21 cellular contexts compared by ENCODE assay signal in the genomic region with DNA sequence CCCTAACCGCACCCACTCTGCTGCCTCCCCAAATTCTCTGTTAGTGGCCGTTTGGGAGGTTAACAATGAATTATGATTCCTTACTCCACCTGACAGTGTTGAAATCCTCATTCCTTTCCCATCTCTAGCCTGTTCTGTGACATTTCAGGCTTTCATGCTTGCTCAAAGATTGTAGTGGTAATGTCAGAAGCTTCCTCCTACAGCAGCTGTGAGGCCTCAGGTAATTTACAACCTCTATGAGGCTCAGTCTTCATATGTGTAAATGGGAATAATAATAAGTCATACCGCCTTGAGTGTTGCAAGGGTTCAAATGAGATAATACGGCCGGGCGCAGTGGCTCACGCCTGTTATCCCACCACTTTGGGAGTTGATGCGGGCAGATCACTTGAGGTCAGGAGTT. TPM values are rescaled to one million over a fixed set of nuclear protein-coding genes. Genes with fewer than 3 reads are reported as not detected.
DNase-seq lines count a peak whose midpoint lies in the region; ATAC-seq, FAIRE-seq and TF ChIP-seq lines count a peak whose summit lies in the region.
"Had no signal": no experiment of that assay in that cellular context is flagged by ENCODE, and none has a peak within 500 bp of the region (broad histone marks: within the 10 kb centered on the region; RNA-seq: fewer than 3 reads in every experiment).

No MANE protein-coding gene starts in this region.

- H4K91ac ChIP-seq in IMR-90 (ENCODE audit: insufficient read depth, low read depth, low read length), result no peak overlapping the region

- peaks cover 40% of the 10 kb centered on the region for H3K79me2 ChIP-seq in astrocyte (ENCODE audit: insufficient read depth, low read length)

- 98% methylated on average over 5 of the region's 8 CpGs; no CpG with 5 or more reads in 1 of the 2 experiments for WGBS in IMR-90 (ENCODE audit: extremely low coverage in 2 of 2, insufficient read length in 1 of 2), 2 experiments
- WGBS in right lobe of liver (ENCODE audit: insufficient coverage, low coverage, low lambda C conversion rate, missing lambda C conversion rate), result 77% methylated on average over 7 of the region's 8 CpGs

- H3K27me3 ChIP-seq in CD4-positive, CD25-positive, alpha-beta regulatory T cell (ENCODE audit: control insufficient read depth, insufficient read depth, low read length), result no peaks in the 10 kb centered on the region
- H3K27me3 ChIP-seq in IMR-90 (ENCODE audit: control insufficient read depth, insufficient read depth, low read length) (no peaks in the 10 kb centered on the region), astrocyte (ENCODE audit: insufficient read depth, low read length) (no peaks in the 10 kb centered on the region), right lobe of liver (no peaks in the 10 kb centered on the region)
- H3K27me3 ChIP-seq: brain microvascular endothelial cell, spleen, stomach had no signal

- POLR2A ChIA-PET in IMR-90 (lab: Charles Lee; ENCODE audit: unreplicated experiment), result no interaction called here

- H3K27me3 Mint-ChIP-seq in CD4-positive, CD25-positive, alpha-beta regulatory T cell, result peaks cover 8% of the 10 kb centered on the region
- no peaks in the 10 kb centered on the region for H3K27me3 Mint-ChIP-seq in astrocyte (ENCODE audit: low read depth, unreplicated experiment)
- H3K27me3 Mint-ChIP-seq in nephron (ENCODE audit: low read depth), result peaks cover 6% of the 10 kb centered on the region

- H2AFZ ChIP-seq in IMR-90 (replicated peaks; ENCODE audit: low read length, poor library complexity) (no peak overlapping the region), astrocyte (ENCODE audit: low read depth, low read length) (no peak overlapping the region)

- H3K4me3 Mint-ChIP-seq in CD4-positive, CD25-positive, alpha-beta regulatory T cell, result peak overlapping the region in 2 of 4 donors; percentile 44 to 100
- peak overlapping the region; percentile 97 for H3K4me3 Mint-ChIP-seq in astrocyte (ENCODE audit: unreplicated experiment)
- H3K4me3 Mint-ChIP-seq in nephron, result peak overlapping the region; percentile 14 to 64 (median 39)
- H3K4me3 Mint-ChIP-seq: HFFc6 had no signal

- no peak for FAIRE-seq in astrocyte (lab: Jason Lieb, UNC)
- FAIRE-seq: frontal cortex, islet of Langerhans had no signal

- TF ChIP-seq CTCF in IMR-90 (conservative IDR thresholded peaks at IDR 0.05; ENCODE audit: low read depth, low read length) (no peak), astrocyte (IDR thresholded peaks at IDR 0.05; ENCODE audit: insufficient read depth, low read depth, low read length) (no peak), nephron (IDR thresholded peaks at IDR 0.05; ENCODE audit: unreplicated experiment in 3 of 3) (no peak), right lobe of liver (IDR thresholded peaks at IDR 0.05) (no peak)

- H3K4me1 Mint-ChIP-seq in CD4-positive, CD25-positive, alpha-beta regulatory T cell, result peaks cover 18 to 67% (median 37%) of the 10 kb centered on the region in 4 donors
- H3K4me1 Mint-ChIP-seq in astrocyte (ENCODE audit: low read depth, unreplicated experiment) (peaks cover 13% of the 10 kb centered on the region), nephron (peaks cover 39% of the 10 kb centered on the region)

- H3K9me3 Mint-ChIP-seq in CD4-positive, CD25-positive, alpha-beta regulatory T cell, result no peaks in the 10 kb centered on the region
- H3K9me3 Mint-ChIP-seq in astrocyte (ENCODE audit: unreplicated experiment) (no peaks in the 10 kb centered on the region), nephron (no peaks in the 10 kb centered on the region)
- H3K9me3 Mint-ChIP-seq: HFFc6 had no signal

- no peak overlapping the region for H3K27ac ChIP-seq in CD4-positive, CD25-positive, alpha-beta regulatory T cell (ENCODE audit: insufficient read depth, low read length, poor library complexity, severe bottlenecking)
- H3K27ac ChIP-seq in IMR-90 (ENCODE audit: insufficient read depth, low read length) (no peak overlapping the region), astrocyte (ENCODE audit: low read depth, low read length) (no peak overlapping the region), right lobe of liver (no peak overlapping the region)
- H3K27ac ChIP-seq: brain microvascular endothelial cell had no signal

- H2BK120ac ChIP-seq in IMR-90 (ENCODE audit: low read depth, low read length), result no peak overlapping the region

- peak overlapping the region; percentile 20; the same call in 1 of the 2 replicates for H2AK5ac ChIP-seq in IMR-90 (ENCODE audit: low read depth, low read length)

- no peak overlapping the region for H3K23ac ChIP-seq in IMR-90 (ENCODE audit: low read depth, low read length)

- H3K14ac ChIP-seq in IMR-90 (replicated peaks; ENCODE audit: low read depth, low read length), result no peak overlapping the region

- no peak overlapping the region for H3K9ac ChIP-seq in IMR-90 (ENCODE audit: low read depth, low read length)
- H3K9ac ChIP-seq in astrocyte (ENCODE audit: low read length), result no peak overlapping the region

- TF ChIP-seq RAD21 in IMR-90 (IDR thresholded peaks at IDR 0.05; ENCODE audit: low read length), result no peak

- H2BK5ac ChIP-seq in IMR-90 (ENCODE audit: low read depth, low read length, poor library complexity, severe bottlenecking), result no peak overlapping the region

- no peak for ATAC-seq in CD4-positive, CD25-positive, alpha-beta regulatory T cell (ENCODE audit: low read depth in 2 of 2)
- ATAC-seq in IMR-90 (ENCODE audit: low read depth), result no peak
- no peak for ATAC-seq in left ventricle myocardium superior
- ATAC-seq in right lobe of liver, result no peak
- ATAC-seq in GM21381 (IDR thresholded peaks at IDR 0.05; ENCODE audit: unreplicated experiment), result no peak

- H4K20me1 ChIP-seq in IMR-90 (ENCODE audit: insufficient read depth, low read length), result peaks cover 29% of the 10 kb centered on the region
- peaks cover 25% of the 10 kb centered on the region for H4K20me1 ChIP-seq in astrocyte (ENCODE audit: insufficient read depth, low read length)

- peaks cover 0 to 35% of the 10 kb centered on the region in 2 experiments; a peak in 2 of 4 replicates for H3K79me1 ChIP-seq in IMR-90 (ENCODE audit: low read depth in 1 of 2, low read length in 2 of 2)

- TF ChIP-seq POLR2A in IMR-90 (IDR thresholded peaks at IDR 0.05; ENCODE audit: low read depth, low read length), result no peak
- TF ChIP-seq POLR2A in right lobe of liver (IDR thresholded peaks at IDR 0.05), result no peak

- intact Hi-C loops in IMR-90 (cut with micrococcal nuclease) (no loop called here), left ventricle myocardium superior (cut with micrococcal nuclease) (no loop called here), right lobe of liver (cut with DNase I) (no loop called here)

- dilution Hi-C loops in IMR-90 (cut with HindIII; ENCODE audit: low sequenced_read_pairs, unreplicated experiment), result no loop called here

- DNase-seq in CD4-positive, CD25-positive, alpha-beta regulatory T cell, result no peak
- DNase-seq in IMR-90 (no peak), astrocyte (ENCODE audit: low read depth) (no peak), left ventricle myocardium superior (no peak), COLO829 (ENCODE audit: low spot score) (no peak), right lobe of liver (no peak)
- DNase-seq: ACHN; brain microvascular endothelial cell; effector CD8-positive, alpha-beta T cell; HFFc6; hippocampal formation; NCI-H187 treated with DMSO at 0.1 percent for 48 hours; occipital lobe; retina; SIG-M5; spleen; stomach had no signal

- H3K4me2 ChIP-seq in IMR-90 (ENCODE audit: low read depth, low read length) (no peak overlapping the region), astrocyte (ENCODE audit: low read length) (no peak overlapping the region)

- no peak overlapping the region for H4K5ac ChIP-seq in IMR-90 (ENCODE audit: low read depth, low read length)

- peak overlapping the region in 2 of 3 donors; percentile 8 to 73 for H3K27ac Mint-ChIP-seq in CD4-positive, CD25-positive, alpha-beta regulatory T cell
- H3K27ac Mint-ChIP-seq in astrocyte (ENCODE audit: unreplicated experiment) (peak overlapping the region; percentile 38), nephron (no peak overlapping the region)
- H3K27ac Mint-ChIP-seq: HFFc6 had no signal

- peaks cover 16% of the 10 kb centered on the region for H3K9me1 ChIP-seq in IMR-90 (ENCODE audit: insufficient read depth, low read length)

- no peak overlapping the region for H2AK9ac ChIP-seq in IMR-90 (replicated peaks; ENCODE audit: low read depth, low read length, poor library complexity)

- H3K36me3 ChIP-seq in CD4-positive, CD25-positive, alpha-beta regulatory T cell (ENCODE audit: control insufficient read depth, insufficient read depth, low read length), result no peaks in the 10 kb centered on the region
- peaks cover 10% of the 10 kb centered on the region for H3K36me3 ChIP-seq in IMR-90 (ENCODE audit: control insufficient read depth, insufficient read depth, low read length)
- H3K36me3 ChIP-seq in astrocyte (ENCODE audit: insufficient read depth, low read length), result no peaks in the 10 kb centered on the region
- H3K36me3 ChIP-seq in right lobe of liver, result no peaks in the 10 kb centered on the region
- H3K36me3 ChIP-seq: spleen, stomach had no signal

- H3K4ac ChIP-seq in IMR-90 (ENCODE audit: low read depth, low read length), result no peak overlapping the region; the same call in 1 of the 2 replicates

- no peak overlapping the region for H3K4me3 ChIP-seq in CD4-positive, CD25-positive, alpha-beta regulatory T cell (ENCODE audit: low read depth, low read length)
- H3K4me3 ChIP-seq in IMR-90 (ENCODE audit: insufficient read depth, low read depth, low read length), result no peak overlapping the region
- no peak overlapping the region for H3K4me3 ChIP-seq in astrocyte (ENCODE audit: insufficient read depth, low read depth, low read length)
- H3K4me3 ChIP-seq in right lobe of liver, result no peak overlapping the region

- in situ Hi-C loops in IMR-90 (cut with MboI; ENCODE audit: low sequenced_read_pairs), result loop anchor here (10.0 kb wide), 1 partner anchor 55 kb away; no protein-coding TSS in a partner anchor

- H2BK20ac ChIP-seq in IMR-90 (ENCODE audit: low read depth, low read length), result no peak overlapping the region

- no peaks in the 10 kb centered on the region for H3K9me3 ChIP-seq in CD4-positive, CD25-positive, alpha-beta regulatory T cell (ENCODE audit: control insufficient read depth in 2 of 2, low read length in 2 of 2)
- H3K9me3 ChIP-seq in IMR-90 (ENCODE audit: control insufficient read depth, insufficient read depth, low read length) (no peaks in the 10 kb centered on the region), astrocyte (ENCODE audit: insufficient read depth, low read depth, low read length) (no peaks in the 10 kb centered on the region), right lobe of liver (no peaks in the 10 kb centered on the region)
- H3K9me3 ChIP-seq: spleen, stomach had no signal

- CTCF ChIA-PET in IMR-90 (lab: Yijun Ruan, JAX), result interaction anchor here (0.8 kb wide), 1 partner anchor 201 kb away, joined by 5 read pairs; no protein-coding TSS in a partner anchor

- H3K36me3 Mint-ChIP-seq in CD4-positive, CD25-positive, alpha-beta regulatory T cell, result no peaks in the 10 kb centered on the region
- peaks cover 3% of the 10 kb centered on the region for H3K36me3 Mint-ChIP-seq in astrocyte (ENCODE audit: low read depth, unreplicated experiment)
- no peaks in the 10 kb centered on the region for H3K36me3 Mint-ChIP-seq in nephron (ENCODE audit: low read depth)

- no peak overlapping the region for H2BK15ac ChIP-seq in IMR-90 (ENCODE audit: low read depth, low read length)

- no peak overlapping the region for H3K18ac ChIP-seq in IMR-90 (ENCODE audit: low read depth, low read length)

- H4K8ac ChIP-seq in IMR-90 (ENCODE audit: low read depth in 2 of 2, low read length in 2 of 2), result no peak overlapping the region

- no TSS peak for BruUV-seq in IMR-90 (replicated peaks; lab: Mats Ljungman, UMichigan)

- H3K4me1 ChIP-seq in CD4-positive, CD25-positive, alpha-beta regulatory T cell (ENCODE audit: control insufficient read depth, insufficient read depth, low read length, poor library complexity, severe bottlenecking), result peaks cover 54% of the 10 kb centered on the region
- H3K4me1 ChIP-seq in IMR-90 (ENCODE audit: control insufficient read depth, insufficient read depth, low read length) (peaks cover 9% of the 10 kb centered on the region), astrocyte (ENCODE audit: insufficient read depth, low read length) (peaks cover 27% of the 10 kb centered on the region), right lobe of liver (peaks cover 0 to 14% (median 0%) of the 10 kb centered on the region in 4 donors)

- H3K56ac ChIP-seq in IMR-90 (ENCODE audit: extremely low read depth, insufficient read depth, low read length), result no peak overlapping the region

RNA-seq across cellular contexts. Expression of gene SLC1A5, which starts 1.0 kb away (rescaled TPM):
- total RNA-seq in CD4-positive, CD25-positive, alpha-beta regulatory T cell, result 23.9 TPM
- polyA plus RNA-seq in CD4-positive, CD25-positive, alpha-beta regulatory T cell, result 10 to 100 TPM; 23.6 to 28.8 (median 27.2) TPM
- total RNA-seq in IMR-90 (2012; rRNA removed) (105 and 142 TPM in 2 replicates), astrocyte (233 and 270 TPM in 2 replicates), left ventricle myocardium superior (6.9 TPM), right lobe of liver (1 to 10 TPM; 1.8 to 8.0 (median 4.4) TPM)
- polyA plus RNA-seq in IMR-90 (2012; rRNA removed), result 155 and 171 TPM in 2 replicates
- 117 and 213 TPM in 2 replicates for polyA plus RNA-seq in IMR-90 (2012; cell fraction: cytosol; rRNA removed)
- polyA plus RNA-seq in IMR-90 (2012; cell fraction: nucleus; rRNA removed; ENCODE audit: low replicate concordance), result 88.4 and 128 TPM in 2 replicates

RNA-seq across cellular contexts. Expression of gene STRN4, which starts 43.1 kb away (rescaled TPM):
- 121 TPM for total RNA-seq in CD4-positive, CD25-positive, alpha-beta regulatory T cell
- polyA plus RNA-seq in CD4-positive, CD25-positive, alpha-beta regulatory T cell, result 10 to 100 TPM; 11.9 to 16.7 (median 15.0) TPM
- total RNA-seq in IMR-90 (2012; rRNA removed), result 36.7 and 37.8 TPM in 2 replicates
- polyA plus RNA-seq in IMR-90 (2012; rRNA removed), result 112 and 127 TPM in 2 replicates
- polyA plus RNA-seq in IMR-90 (2012; cell fraction: cytosol; rRNA removed), result 111 and 127 TPM in 2 replicates
- polyA plus RNA-seq in IMR-90 (2012; cell fraction: nucleus; rRNA removed; ENCODE audit: low replicate concordance), result 158 and 365 TPM in 2 replicates
- total RNA-seq in astrocyte, result 75.0 and 80.8 TPM in 2 replicates
- total RNA-seq in left ventricle myocardium superior, result 49.0 TPM
- total RNA-seq in right lobe of liver, result 10 to 100 TPM; 16.9 to 28.1 (median 23.7) TPM

RNA-seq across cellular contexts. Expression of gene FKRP, which starts 43.5 kb away (rescaled TPM):
- total RNA-seq in CD4-positive, CD25-positive, alpha-beta regulatory T cell, result 18.7 TPM
- 1 to 10 TPM; 2.7 to 4.9 (median 3.5) TPM for polyA plus RNA-seq in CD4-positive, CD25-positive, alpha-beta regulatory T cell
- total RNA-seq in IMR-90 (2012; rRNA removed) (5.8 and 6.1 TPM in 2 replicates), astrocyte (25.1 and 28.1 TPM in 2 replicates), left ventricle myocardium superior (15.3 TPM), right lobe of liver (1 to 10 TPM; 5.8 to 9.5 (median 7.4) TPM)
- polyA plus RNA-seq in IMR-90 (2012; rRNA removed), result 25.3 and 28.5 TPM in 2 replicates
- 22.3 and 36.1 TPM in 2 replicates for polyA plus RNA-seq in IMR-90 (2012; cell fraction: cytosol; rRNA removed)
- 50.3 and 64.5 TPM in 2 replicates for polyA plus RNA-seq in IMR-90 (2012; cell fraction: nucleus; rRNA removed; ENCODE audit: low replicate concordance)

Comparison
In these comparisons a context has a peak if more than half of its experiments do, and no peak if none do; other contexts are left out.
1. H3K27ac Mint-ChIP-seq: peak in CD4-positive, CD25-positive, alpha-beta regulatory T cell (2 of 3) and astrocyte (single experiment); none in nephron (0 of 3).